In the genomic region with DNA sequence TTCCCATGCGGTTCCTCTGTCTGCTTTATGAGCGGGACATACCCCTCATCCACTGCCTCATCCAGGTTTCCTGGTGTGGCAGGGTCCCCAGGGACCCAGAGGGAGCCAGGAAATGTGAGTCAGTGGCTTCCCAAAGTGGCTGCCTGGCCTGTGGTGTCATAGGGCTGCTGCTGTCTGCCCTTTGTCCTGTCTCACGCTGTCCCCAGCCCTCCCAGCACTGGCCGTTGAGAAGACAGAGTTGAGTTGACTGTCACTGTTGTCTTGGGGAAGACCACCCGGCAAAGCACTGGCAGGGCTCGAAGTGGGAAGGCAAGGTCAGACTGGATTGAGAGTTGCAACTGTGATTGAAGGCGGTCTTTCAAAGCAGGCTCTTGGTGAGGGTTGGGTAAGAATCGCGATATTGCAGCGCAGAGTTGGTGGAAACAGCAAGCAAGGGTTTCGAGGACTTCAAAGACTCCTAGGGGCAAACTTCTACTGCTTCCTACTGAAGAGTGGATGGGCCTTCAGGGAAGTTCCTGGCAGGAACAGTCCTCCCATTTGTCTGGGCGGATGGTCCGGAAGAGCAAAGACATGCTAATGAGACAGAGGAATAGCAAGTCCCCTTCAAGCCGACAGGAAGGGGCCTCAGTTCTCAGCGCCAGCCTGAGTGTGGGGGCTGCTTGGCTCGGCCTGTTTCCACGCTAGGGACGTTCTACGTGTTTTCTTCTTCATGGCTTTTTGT, we compare ENCODE assay signal across 8 cellular contexts. TPM values are rescaled to one million over a fixed set of nuclear protein-coding genes. Genes with fewer than 3 reads are reported as not detected.
DNase-seq lines count a peak whose midpoint lies in the region; ATAC-seq and TF ChIP-seq lines count a peak whose summit lies in the region.

No MANE protein-coding gene starts in this region.

- ATAC-seq in aorta (ENCODE audit: low FRiP score) (peak; percentile 70), HG03571 (IDR thresholded peaks at IDR 0.05; ENCODE audit: unreplicated experiment) (no peak)

- H3K4me3 Mint-ChIP-seq in endodermal cell: peak overlapping the region; percentile 17
- no peak overlapping the region for H3K4me3 Mint-ChIP-seq in activated CD4-positive, alpha-beta memory T cell treated with anti-CD3 and anti-CD28 coated beads, Interleukin-2, amount 10 ng/mL, durations not matched to agents 7 days and 5 days

- H3K27ac ChIP-seq in endodermal cell (ENCODE audit: low read depth, low read length) (peak overlapping the region; percentile 73), aorta (ENCODE audit: low read depth in 1 of 2, low read length in 2 of 2) (peak overlapping the region in 1 of 2 donors; percentile 65)

- intact Hi-C loops in aorta (cut with DNase I): no loop called here

- H3K27me3 Mint-ChIP-seq in endodermal cell (ENCODE audit: insufficient read depth): no peaks in the 10 kb centered on the region
- H3K27me3 Mint-ChIP-seq in activated CD4-positive, alpha-beta memory T cell treated with anti-CD3 and anti-CD28 coated beads, Interleukin-2, amount 10 ng/mL, durations not matched to agents 7 days and 5 days: peaks cover 49% of the 10 kb centered on the region

- H3K4me3 ChIP-seq in endodermal cell (ENCODE audit: low read length): no peak overlapping the region
- no peak overlapping the region for H3K4me3 ChIP-seq in aorta (ENCODE audit: low read length in 2 of 2)

- H3K36me3 ChIP-seq in endodermal cell (ENCODE audit: control insufficient read depth, insufficient read depth, low read length): no peaks in the 10 kb centered on the region
- H3K36me3 ChIP-seq in aorta (ENCODE audit: control insufficient read depth in 1 of 2, insufficient read depth in 2 of 2, low read length in 1 of 2): no peaks in the 10 kb centered on the region

- POLR2A ChIA-PET in activated CD4-positive, alpha-beta memory T cell treated with anti-CD3 and anti-CD28 coated beads, Interleukin-2, amount 10 ng/mL, durations not matched to agents 7 days and 5 days (lab: Charles Lee): no interaction called here

- H3K27me3 ChIP-seq in endodermal cell (ENCODE audit: control insufficient read depth, insufficient read depth, low read length, poor library complexity, severe bottlenecking) (no peaks in the 10 kb centered on the region), aorta (ENCODE audit: control insufficient read depth in 1 of 2, insufficient read depth in 2 of 2, low read length in 1 of 2) (no peaks in the 10 kb centered on the region)

- peaks cover 23% of the 10 kb centered on the region for H3K4me1 Mint-ChIP-seq in endodermal cell
- H3K4me1 Mint-ChIP-seq in activated CD4-positive, alpha-beta memory T cell treated with anti-CD3 and anti-CD28 coated beads, Interleukin-2, amount 10 ng/mL, durations not matched to agents 7 days and 5 days: no peaks in the 10 kb centered on the region

- 59 to 64% methylated on average over 10 to 19 of the region's 19 CpGs for WGBS in endodermal cell (ENCODE audit: insufficient coverage in 1 of 2, insufficient read length in 1 of 2), 2 experiments
- 64 to 76% methylated on average over 19 of the region's 19 CpGs for WGBS in aorta, 2 donors

- no peaks in the 10 kb centered on the region for H3K9me3 Mint-ChIP-seq in endodermal cell
- no peaks in the 10 kb centered on the region for H3K9me3 Mint-ChIP-seq in activated CD4-positive, alpha-beta memory T cell treated with anti-CD3 and anti-CD28 coated beads, Interleukin-2, amount 10 ng/mL, durations not matched to agents 7 days and 5 days

- no peaks in the 10 kb centered on the region for H3K9me3 ChIP-seq in endodermal cell (ENCODE audit: control insufficient read depth, low read length)
- H3K9me3 ChIP-seq in aorta (ENCODE audit: control insufficient read depth, low read length): no peaks in the 10 kb centered on the region

- no peaks in the 10 kb centered on the region for H3K36me3 Mint-ChIP-seq in endodermal cell (ENCODE audit: low read depth)
- H3K36me3 Mint-ChIP-seq in activated CD4-positive, alpha-beta memory T cell treated with anti-CD3 and anti-CD28 coated beads, Interleukin-2, amount 10 ng/mL, durations not matched to agents 7 days and 5 days (ENCODE audit: low read depth): no peaks in the 10 kb centered on the region

- H3K4me1 ChIP-seq in endodermal cell (ENCODE audit: control insufficient read depth, insufficient read depth, low read length) (peaks cover 7% of the 10 kb centered on the region), aorta (ENCODE audit: control insufficient read depth in 1 of 2, insufficient read depth in 2 of 2, low read length in 2 of 2) (peaks cover 0 to 3% of the 10 kb centered on the region in 2 donors)

- H3K27ac Mint-ChIP-seq in endodermal cell: peak overlapping the region; percentile 69
- H3K27ac Mint-ChIP-seq in activated CD4-positive, alpha-beta memory T cell treated with anti-CD3 and anti-CD28 coated beads, Interleukin-2, amount 10 ng/mL, durations not matched to agents 7 days and 5 days: no peak overlapping the region

- no peak for TF ChIP-seq CTCF in endodermal cell (conservative IDR thresholded peaks at IDR 0.05)

- CTCF ChIA-PET in activated CD4-positive, alpha-beta memory T cell treated with anti-CD3 and anti-CD28 coated beads, Interleukin-2, amount 10 ng/mL, durations not matched to agents 7 days and 5 days (lab: Charles Lee): no interaction called here

- peak; percentile 38 for DNase-seq in activated CD8-positive, alpha-beta memory T cell treated with anti-CD3 and anti-CD28 coated beads for 24 hours
- DNase-seq in activated CD8-positive, alpha-beta memory T cell treated with anti-CD3 and anti-CD28 coated beads, Interleukin-2, amount 50 U/mL, for 48 hours: no peak
- DNase-seq in endodermal cell (peak; percentile 76), mesenteric fat pad (ENCODE audit: low spot score) (peak; percentile 87), aorta (peak; percentile 61 to 87)
- no peak for DNase-seq in activated effector memory CD4-positive, alpha-beta T cell treated with Interleukin-2 at 50 U/mL for 16 hours
- no peak for DNase-seq in activated CD4-positive, alpha-beta memory T cell treated with anti-CD3 and anti-CD28 coated beads, Interleukin-2, amount 10 ng/mL, durations not matched to agents 7 days and 5 days

- H3K9ac ChIP-seq in endodermal cell (ENCODE audit: extremely low read depth, low read length, poor library complexity, severe bottlenecking): no peak overlapping the region

RNA-seq across cellular contexts. Expression of gene RAB31, which starts 33.9 kb away (rescaled TPM):
- 10 to 100 TPM; 11.7 to 20.3 TPM for total RNA-seq in endodermal cell
- polyA plus RNA-seq in endodermal cell (2013, experiment 1 of 2): 23.6 TPM
- 25.0 TPM for polyA plus RNA-seq in endodermal cell (2013, experiment 2 of 2)
- total RNA-seq in mesenteric fat pad: 80.7 TPM
- 100 to 1,000 TPM; 107 to 145 TPM for total RNA-seq in aorta
- 10 to 100 TPM; 57.6 to 75.1 TPM for polyA plus RNA-seq in aorta
- total RNA-seq in activated CD4-positive, alpha-beta memory T cell treated with anti-CD3 and anti-CD28 coated beads, Interleukin-2, amount 10 ng/mL, durations not matched to agents 7 days and 5 days: 1 to 10 TPM; 3.5 to 4.9 TPM

Comparison
In these comparisons a context has a peak if more than half of its experiments do, and no peak if none do; other contexts are left out.
1. DNase-seq: peak in activated CD8-positive, alpha-beta memory T cell treated with anti-CD3 and anti-CD28 coated beads for 24 hours (single experiment), endodermal cell (single experiment), mesenteric fat pad (single experiment) and aorta (2 of 2); none in activated CD8-positive, alpha-beta memory T cell treated with anti-CD3 and anti-CD28 coated beads, Interleukin-2, amount 50 U/mL, for 48 hours (single experiment), activated effector memory CD4-positive, alpha-beta T cell treated with Interleukin-2 at 50 U/mL for 16 hours (single experiment) and activated CD4-positive, alpha-beta memory T cell treated with anti-CD3 and anti-CD28 coated beads, Interleukin-2, amount 10 ng/mL, durations not matched to agents 7 days and 5 days (single experiment).